Comparison of ENCODE assay signal across 1 cellular context in genomic region chr7:109527833-109528232, GRCh38.
TF ChIP-seq lines count a peak whose summit lies in the region.

No MANE protein-coding gene starts in this region.

TF ChIP-seq in HepG2, 621 proteins besides CTCF, POLR2A, EP300 and RAD21:
- TF ChIP-seq ARID5B (CRISPR knock-in tag; IDR thresholded peaks at IDR 0.05) (no peak), ZNF512B (CRISPR knock-in tag; IDR thresholded peaks at IDR 0.05; ENCODE audit: borderline replicate concordance) (no peak), ATF2 (CRISPR knock-in tag; IDR thresholded peaks at IDR 0.05) (no peak), MAFK (conservative IDR thresholded peaks at IDR 0.05 in 1 of 2, IDR thresholded peaks at IDR 0.05 in 1 of 2; ENCODE audit: low read length in 2 of 2) (peak; percentile 9 to 68; a peak in 2 of 4 replicates), ZNF574 (CRISPR knock-in tag; IDR thresholded peaks at IDR 0.05) (no peak), NCOR1 (IDR thresholded peaks at IDR 0.05; ENCODE audit: borderline replicate concordance, low read length) (no peak), MAFF (IDR thresholded peaks at IDR 0.05; ENCODE audit: low read depth, low read length) (peak; percentile 57; the same call in 1 of the 2 replicates), HINFP (CRISPR knock-in tag; IDR thresholded peaks at IDR 0.05; ENCODE audit: low read depth) (no peak)
